Comparison of ENCODE assay signal across 1 cellular context in genomic region chr1:8152731-8153702, GRCh38.
TF ChIP-seq lines count a peak whose summit lies in the region.

No MANE protein-coding gene starts in this region.

TF ChIP-seq in HepG2, 621 proteins besides CTCF, POLR2A, EP300 and RAD21 (continued from another document):
- TF ChIP-seq, protein P1, sequence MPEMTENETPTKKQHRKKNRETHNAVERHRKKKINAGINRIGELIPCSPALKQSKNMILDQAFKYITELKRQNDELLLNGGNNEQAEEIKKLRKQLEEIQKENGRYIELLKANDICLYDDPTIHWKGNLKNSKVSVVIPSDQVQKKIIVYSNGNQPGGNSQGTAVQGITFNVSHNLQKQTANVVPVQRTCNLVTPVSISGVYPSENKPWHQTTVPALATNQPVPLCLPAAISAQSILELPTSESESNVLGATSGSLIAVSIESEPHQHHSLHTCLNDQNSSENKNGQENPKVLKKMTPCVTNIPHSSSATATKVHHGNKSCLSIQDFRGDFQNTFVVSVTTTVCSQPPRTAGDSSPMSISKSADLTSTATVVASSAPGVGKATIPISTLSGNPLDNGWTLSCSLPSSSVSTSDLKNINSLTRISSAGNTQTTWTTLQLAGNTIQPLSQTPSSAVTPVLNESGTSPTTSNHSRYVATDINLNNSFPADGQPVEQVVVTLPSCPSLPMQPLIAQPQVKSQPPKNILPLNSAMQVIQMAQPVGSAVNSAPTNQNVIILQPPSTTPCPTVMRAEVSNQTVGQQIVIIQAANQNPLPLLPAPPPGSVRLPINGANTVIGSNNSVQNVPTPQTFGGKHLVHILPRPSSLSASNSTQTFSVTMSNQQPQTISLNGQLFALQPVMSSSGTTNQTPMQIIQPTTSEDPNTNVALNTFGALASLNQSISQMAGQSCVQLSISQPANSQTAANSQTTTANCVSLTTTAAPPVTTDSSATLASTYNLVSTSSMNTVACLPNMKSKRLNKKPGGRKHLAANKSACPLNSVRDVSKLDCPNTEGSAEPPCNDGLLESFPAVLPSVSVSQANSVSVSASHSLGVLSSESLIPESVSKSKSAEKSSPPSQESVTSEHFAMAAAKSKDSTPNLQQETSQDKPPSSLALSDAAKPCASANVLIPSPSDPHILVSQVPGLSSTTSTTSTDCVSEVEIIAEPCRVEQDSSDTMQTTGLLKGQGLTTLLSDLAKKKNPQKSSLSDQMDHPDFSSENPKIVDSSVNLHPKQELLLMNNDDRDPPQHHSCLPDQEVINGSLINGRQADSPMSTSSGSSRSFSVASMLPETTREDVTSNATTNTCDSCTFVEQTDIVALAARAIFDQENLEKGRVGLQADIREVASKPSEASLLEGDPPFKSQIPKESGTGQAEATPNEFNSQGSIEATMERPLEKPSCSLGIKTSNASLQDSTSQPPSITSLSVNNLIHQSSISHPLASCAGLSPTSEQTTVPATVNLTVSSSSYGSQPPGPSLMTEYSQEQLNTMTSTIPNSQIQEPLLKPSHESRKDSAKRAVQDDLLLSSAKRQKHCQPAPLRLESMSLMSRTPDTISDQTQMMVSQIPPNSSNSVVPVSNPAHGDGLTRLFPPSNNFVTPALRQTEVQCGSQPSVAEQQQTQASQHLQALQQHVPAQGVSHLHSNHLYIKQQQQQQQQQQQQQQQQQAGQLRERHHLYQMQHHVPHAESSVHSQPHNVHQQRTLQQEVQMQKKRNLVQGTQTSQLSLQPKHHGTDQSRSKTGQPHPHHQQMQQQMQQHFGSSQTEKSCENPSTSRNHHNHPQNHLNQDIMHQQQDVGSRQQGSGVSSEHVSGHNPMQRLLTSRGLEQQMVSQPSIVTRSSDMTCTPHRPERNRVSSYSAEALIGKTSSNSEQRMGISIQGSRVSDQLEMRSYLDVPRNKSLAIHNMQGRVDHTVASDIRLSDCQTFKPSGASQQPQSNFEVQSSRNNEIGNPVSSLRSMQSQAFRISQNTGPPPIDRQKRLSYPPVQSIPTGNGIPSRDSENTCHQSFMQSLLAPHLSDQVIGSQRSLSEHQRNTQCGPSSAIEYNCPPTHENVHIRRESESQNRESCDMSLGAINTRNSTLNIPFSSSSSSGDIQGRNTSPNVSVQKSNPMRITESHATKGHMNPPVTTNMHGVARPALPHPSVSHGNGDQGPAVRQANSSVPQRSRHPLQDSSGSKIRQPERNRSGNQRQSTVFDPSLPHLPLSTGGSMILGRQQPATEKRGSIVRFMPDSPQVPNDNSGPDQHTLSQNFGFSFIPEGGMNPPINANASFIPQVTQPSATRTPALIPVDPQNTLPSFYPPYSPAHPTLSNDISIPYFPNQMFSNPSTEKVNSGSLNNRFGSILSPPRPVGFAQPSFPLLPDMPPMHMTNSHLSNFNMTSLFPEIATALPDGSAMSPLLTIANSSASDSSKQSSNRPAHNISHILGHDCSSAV (CRISPR knock-in tag; IDR thresholded peaks at IDR 0.05; ENCODE audit: borderline replicate concordance), result no peak
- TF ChIP-seq POGZ (CRISPR knock-in tag; IDR thresholded peaks at IDR 0.05), result 0 out of 2 replicates have a peak, but pooled peaks have one; percentile 26
- TF ChIP-seq ZNF362 (CRISPR knock-in tag; IDR thresholded peaks at IDR 0.05; ENCODE audit: borderline replicate concordance), result no peak
- peak; percentile 54; the same call in 1 of the 2 replicates for TF ChIP-seq MAFF (IDR thresholded peaks at IDR 0.05; ENCODE audit: low read depth, low read length)
- TF ChIP-seq ZBTB25 (CRISPR knock-in tag; IDR thresholded peaks at IDR 0.05), result no peak
- peak; percentile 67 for TF ChIP-seq NFYC (CRISPR knock-in tag; IDR thresholded peaks at IDR 0.05)
- no peak for TF ChIP-seq SIX4 (CRISPR knock-in tag; IDR thresholded peaks at IDR 0.05)
- TF ChIP-seq, protein P2, sequence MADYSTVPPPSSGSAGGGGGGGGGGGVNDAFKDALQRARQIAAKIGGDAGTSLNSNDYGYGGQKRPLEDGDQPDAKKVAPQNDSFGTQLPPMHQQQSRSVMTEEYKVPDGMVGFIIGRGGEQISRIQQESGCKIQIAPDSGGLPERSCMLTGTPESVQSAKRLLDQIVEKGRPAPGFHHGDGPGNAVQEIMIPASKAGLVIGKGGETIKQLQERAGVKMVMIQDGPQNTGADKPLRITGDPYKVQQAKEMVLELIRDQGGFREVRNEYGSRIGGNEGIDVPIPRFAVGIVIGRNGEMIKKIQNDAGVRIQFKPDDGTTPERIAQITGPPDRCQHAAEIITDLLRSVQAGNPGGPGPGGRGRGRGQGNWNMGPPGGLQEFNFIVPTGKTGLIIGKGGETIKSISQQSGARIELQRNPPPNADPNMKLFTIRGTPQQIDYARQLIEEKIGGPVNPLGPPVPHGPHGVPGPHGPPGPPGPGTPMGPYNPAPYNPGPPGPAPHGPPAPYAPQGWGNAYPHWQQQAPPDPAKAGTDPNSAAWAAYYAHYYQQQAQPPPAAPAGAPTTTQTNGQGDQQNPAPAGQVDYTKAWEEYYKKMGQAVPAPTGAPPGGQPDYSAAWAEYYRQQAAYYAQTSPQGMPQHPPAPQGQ (CRISPR knock-in tag; IDR thresholded peaks at IDR 0.05; ENCODE audit: borderline replicate concordance), result no peak
